Comparison of ENCODE assay signal across 1 cellular context in genomic region chr15:58584789-58585461, GRCh38.
TF ChIP-seq lines count a peak whose summit lies in the region.

No MANE protein-coding gene starts in this region.

TF ChIP-seq in GM12878, 131 proteins besides CTCF, POLR2A, EP300 and RAD21:
- TF ChIP-seq TCF3 (IDR thresholded peaks at IDR 0.05; ENCODE audit: borderline replicate concordance, insufficient read depth, low read depth, low read length) (no peak), BCL3 (IDR thresholded peaks at IDR 0.05; ENCODE audit: borderline replicate concordance, insufficient read depth, low read depth, low read length, poor library complexity, severe bottlenecking) (no peak), RFX5 (IDR thresholded peaks at IDR 0.05; ENCODE audit: low read depth, low read length) (no peak), ZNF622 (IDR thresholded peaks at IDR 0.05) (no peak), BACH1 (IDR thresholded peaks at IDR 0.05; ENCODE audit: borderline replicate concordance) (no peak), FOS (IDR thresholded peaks at IDR 0.05; ENCODE audit: borderline replicate concordance, extremely low read depth, insufficient read length) (no peak), SMAD5 (IDR thresholded peaks at IDR 0.05; ENCODE audit: low read depth) (no peak), ZBED1 (IDR thresholded peaks at IDR 0.05; ENCODE audit: borderline replicate concordance) (no peak), RELA (IDR thresholded peaks at IDR 0.05; ENCODE audit: borderline replicate concordance, partially characterized antibody) (no peak), ESRRA (IDR thresholded peaks at IDR 0.05; ENCODE audit: low read length) (no peak), TAF1 (IDR thresholded peaks at IDR 0.05; ENCODE audit: borderline replicate concordance, low read depth, low read length) (no peak)
- TF ChIP-seq, protein P1, sequence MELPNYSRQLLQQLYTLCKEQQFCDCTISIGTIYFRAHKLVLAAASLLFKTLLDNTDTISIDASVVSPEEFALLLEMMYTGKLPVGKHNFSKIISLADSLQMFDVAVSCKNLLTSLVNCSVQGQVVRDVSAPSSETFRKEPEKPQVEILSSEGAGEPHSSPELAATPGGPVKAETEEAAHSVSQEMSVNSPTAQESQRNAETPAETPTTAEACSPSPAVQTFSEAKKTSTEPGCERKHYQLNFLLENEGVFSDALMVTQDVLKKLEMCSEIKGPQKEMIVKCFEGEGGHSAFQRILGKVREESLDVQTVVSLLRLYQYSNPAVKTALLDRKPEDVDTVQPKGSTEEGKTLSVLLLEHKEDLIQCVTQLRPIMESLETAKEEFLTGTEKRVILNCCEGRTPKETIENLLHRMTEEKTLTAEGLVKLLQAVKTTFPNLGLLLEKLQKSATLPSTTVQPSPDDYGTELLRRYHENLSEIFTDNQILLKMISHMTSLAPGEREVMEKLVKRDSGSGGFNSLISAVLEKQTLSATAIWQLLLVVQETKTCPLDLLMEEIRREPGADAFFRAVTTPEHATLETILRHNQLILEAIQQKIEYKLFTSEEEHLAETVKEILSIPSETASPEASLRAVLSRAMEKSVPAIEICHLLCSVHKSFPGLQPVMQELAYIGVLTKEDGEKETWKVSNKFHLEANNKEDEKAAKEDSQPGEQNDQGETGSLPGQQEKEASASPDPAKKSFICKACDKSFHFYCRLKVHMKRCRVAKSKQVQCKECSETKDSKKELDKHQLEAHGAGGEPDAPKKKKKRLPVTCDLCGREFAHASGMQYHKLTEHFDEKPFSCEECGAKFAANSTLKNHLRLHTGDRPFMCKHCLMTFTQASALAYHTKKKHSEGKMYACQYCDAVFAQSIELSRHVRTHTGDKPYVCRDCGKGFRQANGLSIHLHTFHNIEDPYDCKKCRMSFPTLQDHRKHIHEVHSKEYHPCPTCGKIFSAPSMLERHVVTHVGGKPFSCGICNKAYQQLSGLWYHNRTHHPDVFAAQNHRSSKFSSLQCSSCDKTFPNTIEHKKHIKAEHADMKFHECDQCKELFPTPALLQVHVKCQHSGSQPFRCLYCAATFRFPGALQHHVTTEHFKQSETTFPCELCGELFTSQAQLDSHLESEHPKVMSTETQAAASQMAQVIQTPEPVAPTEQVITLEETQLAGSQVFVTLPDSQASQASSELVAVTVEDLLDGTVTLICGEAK (IDR thresholded peaks at IDR 0.05; ENCODE audit: borderline replicate concordance) = no peak
- TF ChIP-seq, protein P2, sequence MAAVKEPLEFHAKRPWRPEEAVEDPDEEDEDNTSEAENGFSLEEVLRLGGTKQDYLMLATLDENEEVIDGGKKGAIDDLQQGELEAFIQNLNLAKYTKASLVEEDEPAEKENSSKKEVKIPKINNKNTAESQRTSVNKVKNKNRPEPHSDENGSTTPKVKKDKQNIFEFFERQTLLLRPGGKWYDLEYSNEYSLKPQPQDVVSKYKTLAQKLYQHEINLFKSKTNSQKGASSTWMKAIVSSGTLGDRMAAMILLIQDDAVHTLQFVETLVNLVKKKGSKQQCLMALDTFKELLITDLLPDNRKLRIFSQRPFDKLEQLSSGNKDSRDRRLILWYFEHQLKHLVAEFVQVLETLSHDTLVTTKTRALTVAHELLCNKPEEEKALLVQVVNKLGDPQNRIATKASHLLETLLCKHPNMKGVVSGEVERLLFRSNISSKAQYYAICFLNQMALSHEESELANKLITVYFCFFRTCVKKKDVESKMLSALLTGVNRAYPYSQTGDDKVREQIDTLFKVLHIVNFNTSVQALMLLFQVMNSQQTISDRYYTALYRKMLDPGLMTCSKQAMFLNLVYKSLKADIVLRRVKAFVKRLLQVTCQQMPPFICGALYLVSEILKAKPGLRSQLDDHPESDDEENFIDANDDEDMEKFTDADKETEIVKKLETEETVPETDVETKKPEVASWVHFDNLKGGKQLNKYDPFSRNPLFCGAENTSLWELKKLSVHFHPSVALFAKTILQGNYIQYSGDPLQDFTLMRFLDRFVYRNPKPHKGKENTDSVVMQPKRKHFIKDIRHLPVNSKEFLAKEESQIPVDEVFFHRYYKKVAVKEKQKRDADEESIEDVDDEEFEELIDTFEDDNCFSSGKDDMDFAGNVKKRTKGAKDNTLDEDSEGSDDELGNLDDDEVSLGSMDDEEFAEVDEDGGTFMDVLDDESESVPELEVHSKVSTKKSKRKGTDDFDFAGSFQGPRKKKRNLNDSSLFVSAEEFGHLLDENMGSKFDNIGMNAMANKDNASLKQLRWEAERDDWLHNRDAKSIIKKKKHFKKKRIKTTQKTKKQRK (IDR thresholded peaks at IDR 0.05; ENCODE audit: low read depth, low read length) = no peak
- TF ChIP-seq, protein P3, sequence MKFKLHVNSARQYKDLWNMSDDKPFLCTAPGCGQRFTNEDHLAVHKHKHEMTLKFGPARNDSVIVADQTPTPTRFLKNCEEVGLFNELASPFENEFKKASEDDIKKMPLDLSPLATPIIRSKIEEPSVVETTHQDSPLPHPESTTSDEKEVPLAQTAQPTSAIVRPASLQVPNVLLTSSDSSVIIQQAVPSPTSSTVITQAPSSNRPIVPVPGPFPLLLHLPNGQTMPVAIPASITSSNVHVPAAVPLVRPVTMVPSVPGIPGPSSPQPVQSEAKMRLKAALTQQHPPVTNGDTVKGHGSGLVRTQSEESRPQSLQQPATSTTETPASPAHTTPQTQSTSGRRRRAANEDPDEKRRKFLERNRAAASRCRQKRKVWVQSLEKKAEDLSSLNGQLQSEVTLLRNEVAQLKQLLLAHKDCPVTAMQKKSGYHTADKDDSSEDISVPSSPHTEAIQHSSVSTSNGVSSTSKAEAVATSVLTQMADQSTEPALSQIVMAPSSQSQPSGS (IDR thresholded peaks at IDR 0.05; ENCODE audit: low read length) = no peak
- TF ChIP-seq, protein P4, sequence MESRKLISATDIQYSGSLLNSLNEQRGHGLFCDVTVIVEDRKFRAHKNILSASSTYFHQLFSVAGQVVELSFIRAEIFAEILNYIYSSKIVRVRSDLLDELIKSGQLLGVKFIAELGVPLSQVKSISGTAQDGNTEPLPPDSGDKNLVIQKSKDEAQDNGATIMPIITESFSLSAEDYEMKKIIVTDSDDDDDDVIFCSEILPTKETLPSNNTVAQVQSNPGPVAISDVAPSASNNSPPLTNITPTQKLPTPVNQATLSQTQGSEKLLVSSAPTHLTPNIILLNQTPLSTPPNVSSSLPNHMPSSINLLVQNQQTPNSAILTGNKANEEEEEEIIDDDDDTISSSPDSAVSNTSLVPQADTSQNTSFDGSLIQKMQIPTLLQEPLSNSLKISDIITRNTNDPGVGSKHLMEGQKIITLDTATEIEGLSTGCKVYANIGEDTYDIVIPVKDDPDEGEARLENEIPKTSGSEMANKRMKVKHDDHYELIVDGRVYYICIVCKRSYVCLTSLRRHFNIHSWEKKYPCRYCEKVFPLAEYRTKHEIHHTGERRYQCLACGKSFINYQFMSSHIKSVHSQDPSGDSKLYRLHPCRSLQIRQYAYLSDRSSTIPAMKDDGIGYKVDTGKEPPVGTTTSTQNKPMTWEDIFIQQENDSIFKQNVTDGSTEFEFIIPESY (IDR thresholded peaks at IDR 0.05) = no peak
